In the genomic region with DNA sequence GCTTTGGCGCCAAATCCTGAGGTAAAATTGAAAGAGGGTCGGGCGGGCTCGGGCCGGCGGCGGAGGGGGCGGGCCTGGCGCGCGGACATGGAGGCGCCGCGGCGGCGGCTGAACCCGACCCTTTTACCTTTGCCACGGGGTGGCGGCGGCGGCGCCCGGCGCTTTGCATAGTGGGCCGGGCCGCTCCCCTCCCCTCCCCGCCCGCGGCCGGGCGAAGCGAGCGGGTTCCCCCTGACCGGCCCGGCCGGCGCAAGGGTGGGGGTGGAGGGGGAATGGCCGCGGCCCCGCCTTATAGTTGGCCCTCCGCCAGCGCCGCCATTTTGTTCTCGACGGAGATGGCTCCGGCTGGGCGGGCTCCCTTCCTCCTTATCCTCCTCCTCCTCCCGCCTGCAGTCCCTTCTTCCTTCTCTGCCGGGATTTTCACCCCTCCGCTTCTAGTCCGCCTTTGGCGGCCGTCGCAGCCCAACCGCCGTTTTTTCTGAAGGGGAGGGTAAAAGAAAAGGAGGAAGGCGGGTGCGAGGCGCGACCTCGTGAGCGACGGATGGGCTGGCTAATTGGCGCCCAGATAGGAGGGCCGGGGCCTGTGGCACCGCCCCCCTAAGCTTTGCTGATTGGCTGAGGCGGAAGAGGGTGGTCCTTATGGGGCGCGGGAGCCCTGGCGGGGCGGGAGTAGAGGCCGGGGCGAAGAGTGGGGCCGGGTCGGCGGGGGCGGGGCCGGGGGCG, we compare ENCODE assay signal across 8 cellular contexts. TPM values are rescaled to one million over a fixed set of nuclear protein-coding genes. Genes with fewer than 3 reads are reported as not detected.
A peak's percentile ranks its signal among the peaks of the same experiment; 100 is the strongest.
DNase-seq lines count a peak whose midpoint lies in the region; ATAC-seq and TF ChIP-seq lines count a peak whose summit lies in the region.

No MANE protein-coding gene starts in this region.

- H3K27me3 ChIP-seq in heart right ventricle (no peaks in the 10 kb centered on the region), upper lobe of left lung (no peaks in the 10 kb centered on the region)

- H3K4me3 ChIP-seq in heart right ventricle (peak overlapping the region; percentile 74 to 96 (median 86)), upper lobe of left lung (peak overlapping the region; percentile 85 to 98 (median 90))

- WGBS in heart right ventricle, 2 donors = 0% methylated on average over 48 to 78 of the region's 79 CpGs
- WGBS in upper lobe of left lung, 2 donors = 0% methylated on average over 29 to 69 of the region's 79 CpGs

- no peaks in the 10 kb centered on the region for H3K27me3 Mint-ChIP-seq in T-cell

- no peak for TF ChIP-seq CTCF in GM13977 (IDR thresholded peaks at IDR 0.05; ENCODE audit: extremely low read depth, insufficient read depth, missing control alignments)
- TF ChIP-seq CTCF in heart right ventricle (IDR thresholded peaks at IDR 0.05) = peak in 2 of 9 donors; percentile 6 to 13
- no peak for TF ChIP-seq CTCF in upper lobe of left lung (IDR thresholded peaks at IDR 0.05)

- peaks cover 55 to 69% (median 65%) of the 10 kb centered on the region in 3 donors for H3K4me1 Mint-ChIP-seq in T-cell

- peak overlapping the region; percentile 96 to 100 (median 99) for H3K27ac ChIP-seq in heart right ventricle
- H3K27ac ChIP-seq in upper lobe of left lung = peak overlapping the region; percentile 97 to 100 (median 99)

- peak overlapping the region; percentile 95 to 100 (median 98) for H3K4me3 Mint-ChIP-seq in T-cell

- in situ Hi-C loops in GM13977 (cut with MboI; ENCODE audit: low pct_unique_long_range_greater_than_20kb, low sequenced_read_pairs, unreplicated experiment) = no loop called here

- H3K4me1 ChIP-seq in heart right ventricle = peaks cover 11 to 55% (median 35%) of the 10 kb centered on the region in 9 donors
- H3K4me1 ChIP-seq in upper lobe of left lung = peaks cover 32 to 43% (median 39%) of the 10 kb centered on the region in 4 donors

- H3K36me3 ChIP-seq in heart right ventricle (peaks cover 0 to 31% (median 20%) of the 10 kb centered on the region in 9 donors), upper lobe of left lung (peaks cover 7 to 29% (median 11%) of the 10 kb centered on the region in 4 donors)

- peak; percentile 87 for ATAC-seq in HG02870 (IDR thresholded peaks at IDR 0.05; ENCODE audit: unreplicated experiment)
- ATAC-seq in T-cell (replicated peaks in 1 of 4) = peak; percentile 85 to 89 (median 88)
- peak; percentile 96 to 99 (median 98) for ATAC-seq in heart right ventricle
- peak; percentile 97 to 100 for ATAC-seq in upper lobe of left lung (ENCODE audit: low FRiP score in 2 of 2)

- peak in 1 of 4 donors; percentile 11 for TF ChIP-seq EP300 in upper lobe of left lung (IDR thresholded peaks at IDR 0.05)

- H3K27ac Mint-ChIP-seq in T-cell = peak overlapping the region; percentile 100

- intact Hi-C loops in heart right ventricle (cut with DNase I) = loop anchor here in 7 of 10 donors (1.0 to 10.0 kb wide), 5 partner anchors 67 to 297 kb away; partner anchors contain the start of genes MRPS25 (in 3 of the 7), CCDC174 (in 1 of the 7) and RBSN (in 1 of the 7)
- intact Hi-C loops in posterior cingulate gyrus (cut with DNase I) = loop anchor here (5.0 kb wide), 1 partner anchor 149 kb away; the partner anchor contains the start of gene RBSN

- DNase-seq in GM13977 (ENCODE audit: low spot score) (peak; percentile 99), NCI-H146 (lab: John Stamatoyannopoulos, UW) (peak; percentile 94), T-cell (peak; percentile 90 to 98 (median 95)), amniotic epithelial cell (ENCODE audit: low read depth) (peak; percentile 93), heart right ventricle (peak; percentile 97), posterior cingulate gyrus (peak; percentile 97 to 100 (median 99)), upper lobe of left lung (peak; percentile 97 to 98)

- CTCF ChIA-PET in T-cell (lab: Charles Lee) = interaction anchor here in 1 of 2 donors (0.6 to 1.5 kb wide), 3 partner anchors 28 to 296 kb away, joined by 3 to 4 read pairs (median 3); partner anchors contain the start of genes CAPN7 and CCDC174

- peak in 1 of 4 donors; percentile 43 for TF ChIP-seq POLR2A in upper lobe of left lung (IDR thresholded peaks at IDR 0.05)

- no peaks in the 10 kb centered on the region for H3K9me3 ChIP-seq in heart right ventricle
- no peaks in the 10 kb centered on the region for H3K9me3 ChIP-seq in upper lobe of left lung

- no peaks in the 10 kb centered on the region for H3K9me3 Mint-ChIP-seq in T-cell

- POLR2A ChIA-PET in T-cell (lab: Charles Lee) = interaction anchor here in 1 of 2 donors (0.7 to 1.9 kb wide), 3 partner anchors 297 to 1519 kb away, joined by 3 to 13 read pairs (median 3); partner anchors contain the start of genes CCDC174 and LSM3

- H3K36me3 Mint-ChIP-seq in T-cell = peaks cover 17% of the 10 kb centered on the region

RNA-seq across cellular contexts. Expression of gene NR2C2, which starts 0.7 kb away (rescaled TPM):
- total RNA-seq in T-cell (10 to 100 TPM; 54.9 to 93.1 (median 85.2) TPM), heart right ventricle (10 to 100 TPM; 22.2 to 33.8 (median 27.6) TPM), upper lobe of left lung (10 to 100 TPM; 24.9 to 54.0 (median 46.6) TPM)
- polyA plus RNA-seq in heart right ventricle = 1 to 10 TPM; 6.5 to 9.1 TPM

Comparison
In these comparisons a context has a peak if more than half of its experiments do, and no peak if none do; other contexts are left out.
1. Peak in every context shown above with its lines: DNase-seq, ATAC-seq, H3K4me3 ChIP-seq and H3K27ac ChIP-seq.